Comparison of ENCODE assay signal across 13 cellular contexts in the genomic region with DNA sequence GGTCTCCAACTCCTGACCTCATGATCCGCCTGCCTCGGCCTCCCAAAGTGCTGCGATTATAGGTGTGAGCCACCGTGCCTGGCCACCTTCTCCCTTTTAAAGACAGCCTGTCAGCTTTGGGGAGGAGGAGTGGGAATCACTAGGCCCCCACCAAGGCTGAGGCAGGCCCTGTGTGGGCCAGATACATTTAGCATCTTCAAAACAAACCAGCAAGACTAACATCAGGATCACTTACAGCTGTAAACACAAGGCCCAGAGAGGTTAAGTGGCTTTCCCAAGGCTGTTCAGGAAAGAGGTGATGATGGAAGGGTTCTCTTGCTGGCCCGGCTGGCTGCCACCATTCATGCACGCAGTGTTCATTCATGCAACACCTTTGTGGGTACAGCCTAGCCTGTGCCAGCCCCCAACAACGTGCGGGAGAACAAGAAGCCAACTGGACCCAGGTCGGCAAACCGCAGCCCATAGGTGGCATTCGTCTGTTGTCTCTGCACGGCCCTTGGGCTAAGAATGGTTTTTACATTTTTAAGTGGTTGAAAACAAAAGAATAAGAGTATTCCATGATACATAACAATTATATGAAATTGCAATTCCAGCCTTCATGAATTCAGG. TPM values are rescaled to one million over a fixed set of nuclear protein-coding genes. Genes with fewer than 3 reads are reported as not detected.
DNase-seq lines count a peak whose midpoint lies in the region; ATAC-seq and TF ChIP-seq lines count a peak whose summit lies in the region.
"Had no signal": no experiment of that assay in that cellular context is flagged by ENCODE, and none has a peak within 500 bp of the region (broad histone marks: within the 10 kb centered on the region; RNA-seq: fewer than 3 reads in every experiment).

No MANE protein-coding gene starts in this region.

- H3K4me1 ChIP-seq in OCI-LY7 (ENCODE audit: insufficient read depth, low read length, poor library complexity, severe bottlenecking) (peaks cover 47% of the 10 kb centered on the region), spleen (peaks cover 28 to 71% (median 55%) of the 10 kb centered on the region in 6 donors)
- H3K4me1 ChIP-seq: testis had no signal

- TF ChIP-seq CTCF in OCI-LY7 (conservative IDR thresholded peaks at IDR 0.05; ENCODE audit: low read length) (no peak), spleen (IDR thresholded peaks at IDR 0.05 in 8 of 11, conservative IDR thresholded peaks at IDR 0.05 in 3 of 11) (no peak)

- CTCF ChIA-PET in OCI-LY7 (lab: Charles Lee; ENCODE audit: unreplicated experiment): no interaction called here

- peak overlapping the region; percentile 39 for H3K4me2 ChIP-seq in OCI-LY7 (ENCODE audit: low read length)

- H3K9me3 Mint-ChIP-seq in T-helper 1 cell treated with Interleukin-12 subunit alpha and Interleukin-12 subunit beta and Interleukin-4 antibody, amounts not matched to agents 30 μg/mL and 1 μg/mL, for 36 hours: no peaks in the 10 kb centered on the region
- H3K9me3 Mint-ChIP-seq in dendritic cell treated with granulocyte-macrophage colony-stimulating factor and Interleukin-4, amounts not matched to agents 40 ng/mL and 50 ng/mL, for 4 days: no peaks in the 10 kb centered on the region
- H3K9me3 Mint-ChIP-seq: neural crest cell had no signal

- peak overlapping the region; percentile 55 for H3K4me3 Mint-ChIP-seq in T-helper 1 cell treated with Interleukin-12 subunit alpha and Interleukin-12 subunit beta and Interleukin-4 antibody, amounts not matched to agents 30 μg/mL and 1 μg/mL, for 36 hours
- H3K4me3 Mint-ChIP-seq in dendritic cell treated with granulocyte-macrophage colony-stimulating factor and Interleukin-4, amounts not matched to agents 40 ng/mL and 50 ng/mL, for 4 days: no peak overlapping the region
- H3K4me3 Mint-ChIP-seq: neural crest cell had no signal

- no peaks in the 10 kb centered on the region for H3K27me3 Mint-ChIP-seq in T-helper 1 cell treated with Interleukin-12 subunit alpha and Interleukin-12 subunit beta and Interleukin-4 antibody, amounts not matched to agents 30 μg/mL and 1 μg/mL, for 36 hours (ENCODE audit: low read depth)
- no peaks in the 10 kb centered on the region for H3K27me3 Mint-ChIP-seq in dendritic cell treated with granulocyte-macrophage colony-stimulating factor and Interleukin-4, amounts not matched to agents 40 ng/mL and 50 ng/mL, for 4 days

- H3K9me3 ChIP-seq in OCI-LY7 (ENCODE audit: low read length): no peaks in the 10 kb centered on the region
- H3K9me3 ChIP-seq in spleen: no peaks in the 10 kb centered on the region
- H3K9me3 ChIP-seq: testis had no signal

- ATAC-seq in HG02840 (IDR thresholded peaks at IDR 0.05; ENCODE audit: low FRiP score, unreplicated experiment): no peak
- ATAC-seq: activated CD4-positive, CD25-positive, alpha-beta regulatory T cell treated with anti-CD3 and anti-CD28 coated beads, Interleukin-2, amount 50 U/mL, for 24 hours had no signal

- no peaks in the 10 kb centered on the region for H3K27me3 ChIP-seq in spleen (replicated peaks in 1 of 7)
- H3K27me3 ChIP-seq: testis had no signal

- intact Hi-C loops in OCI-LY7 (cut with micrococcal nuclease; ENCODE audit: unreplicated experiment): no loop called here
- intact Hi-C loops in dendritic cell treated with granulocyte-macrophage colony-stimulating factor and Interleukin-4, amounts not matched to agents 40 ng/mL and 50 ng/mL, for 4 days (cut with micrococcal nuclease): no loop called here
- intact Hi-C loops in spleen (cut with DNase I; ENCODE audit: low total_unique reads): no loop called here

- H3K79me2 ChIP-seq in OCI-LY7 (ENCODE audit: insufficient read depth, low read depth, low read length): peaks cover 6% of the 10 kb centered on the region; the same call in 1 of the 2 replicates

- no peak for TF ChIP-seq POLR2A in spleen (IDR thresholded peaks at IDR 0.05)

- no peaks in the 10 kb centered on the region for H3K9me2 ChIP-seq in OCI-LY7 (ENCODE audit: insufficient read depth, low read length)

- H3K27ac ChIP-seq in OCI-LY7 (ENCODE audit: low read depth, low read length, poor library complexity, severe bottlenecking) (peak overlapping the region; percentile 10), spleen (peak overlapping the region in 7 of 8 donors; percentile 63 to 97 (median 83))
- H3K27ac ChIP-seq: testis had no signal

- DNase-seq in T-helper 1 cell (no peak), OCI-LY7 (ENCODE audit: low spot score) (no peak), spleen (no peak), DMS 273 treated with DMSO at 0.1 percent for 48 hours (lab: John Stamatoyannopoulos, UW) (no peak), cortex of kidney (lab: John Stamatoyannopoulos, UW) (no peak)
- DNase-seq: EL; stimulated activated CD4-positive, alpha-beta T cell treated with anti-CD3 and anti-CD28 coated beads, Interleukin-2, amount 100 ng/mL, for 48 hours; testis had no signal

- H3K4me1 Mint-ChIP-seq in T-helper 1 cell treated with Interleukin-12 subunit alpha and Interleukin-12 subunit beta and Interleukin-4 antibody, amounts not matched to agents 30 μg/mL and 1 μg/mL, for 36 hours (ENCODE audit: low read depth): peaks cover 36% of the 10 kb centered on the region
- H3K4me1 Mint-ChIP-seq in dendritic cell treated with granulocyte-macrophage colony-stimulating factor and Interleukin-4, amounts not matched to agents 40 ng/mL and 50 ng/mL, for 4 days (ENCODE audit: low read depth): peaks cover 48% of the 10 kb centered on the region

- no peaks in the 10 kb centered on the region for H3K36me3 ChIP-seq in OCI-LY7 (ENCODE audit: insufficient read depth, low read length)
- H3K36me3 ChIP-seq in spleen: no peaks in the 10 kb centered on the region

- peak overlapping the region; percentile 25; the same call in 1 of the 2 replicates for H2AFZ ChIP-seq in OCI-LY7 (ENCODE audit: low read length)

- BruUV-seq in OCI-LY7 (replicated peaks; lab: Mats Ljungman, UMichigan): no TSS peak

- POLR2A ChIA-PET in OCI-LY7 (lab: Charles Lee): no interaction called here

- H3K36me3 Mint-ChIP-seq in T-helper 1 cell treated with Interleukin-12 subunit alpha and Interleukin-12 subunit beta and Interleukin-4 antibody, amounts not matched to agents 30 μg/mL and 1 μg/mL, for 36 hours (ENCODE audit: low read depth): peaks cover 13% of the 10 kb centered on the region
- no peaks in the 10 kb centered on the region for H3K36me3 Mint-ChIP-seq in dendritic cell treated with granulocyte-macrophage colony-stimulating factor and Interleukin-4, amounts not matched to agents 40 ng/mL and 50 ng/mL, for 4 days (ENCODE audit: low read depth)

- H3K4me3 ChIP-seq in OCI-LY7 (ENCODE audit: low read depth, low read length, poor library complexity, severe bottlenecking) (no peak overlapping the region), spleen (no peak overlapping the region)
- H3K4me3 ChIP-seq: testis had no signal

- H4K20me1 ChIP-seq in OCI-LY7 (ENCODE audit: insufficient read depth, low read length): no peaks in the 10 kb centered on the region

- WGBS in spleen, 5 donors: 71 to 85% (median 79%) methylated on average over 12 of the region's 12 CpGs

- H3K27ac Mint-ChIP-seq in T-helper 1 cell treated with Interleukin-12 subunit alpha and Interleukin-12 subunit beta and Interleukin-4 antibody, amounts not matched to agents 30 μg/mL and 1 μg/mL, for 36 hours: peak overlapping the region; percentile 94
- peak overlapping the region; percentile 80 for H3K27ac Mint-ChIP-seq in dendritic cell treated with granulocyte-macrophage colony-stimulating factor and Interleukin-4, amounts not matched to agents 40 ng/mL and 50 ng/mL, for 4 days

RNA-seq across cellular contexts. Expression of gene IER2, which starts 23.0 kb away (rescaled TPM):
- total RNA-seq in OCI-LY7 (2014; rRNA removed; shearing (Covaris generic)): 61.6 and 64.3 TPM in 2 replicates
- total RNA-seq in OCI-LY7 (2022): 79.5 and 89.0 TPM in 2 replicates
- 100 to 1,000 TPM in 4 of 7 donors, 10 to 100 TPM in 3; 59.7 to 131 (median 104) TPM for total RNA-seq in spleen
- 10 to 100 TPM; 56.7 to 92.2 (median 76.6) TPM for polyA plus RNA-seq in spleen

RNA-seq across cellular contexts. Expression of gene STX10, which starts 23.1 kb away (rescaled TPM):
- total RNA-seq in OCI-LY7 (2014; rRNA removed; shearing (Covaris generic)): 67.8 and 91.7 TPM in 2 replicates
- total RNA-seq in OCI-LY7 (2022) (41.6 and 45.4 TPM in 2 replicates), spleen (10 to 100 TPM; 43.8 to 89.5 (median 55.8) TPM)
- 10 to 100 TPM; 78.3 to 98.0 (median 93.7) TPM for polyA plus RNA-seq in spleen

RNA-seq across cellular contexts. Expression of gene NACC1, which starts 55.2 kb away (rescaled TPM):
- total RNA-seq in OCI-LY7 (2014; rRNA removed; shearing (Covaris generic)): 46.5 and 56.3 TPM in 2 replicates
- total RNA-seq in OCI-LY7 (2022) (40.4 and 52.9 TPM in 2 replicates), spleen (10 to 100 TPM; 22.0 to 47.0 (median 37.7) TPM)
- polyA plus RNA-seq in spleen: 10 to 100 TPM in 1 of 3 donors, 1 to 10 TPM in 2; 5.5 to 32.8 (median 7.1) TPM

RNA-seq across cellular contexts. Expression of gene TRMT1, which starts 56.7 kb away (rescaled TPM):
- total RNA-seq in OCI-LY7 (2014; rRNA removed; shearing (Covaris generic)): 39.2 and 56.8 TPM in 2 replicates
- 38.2 and 50.4 TPM in 2 replicates for total RNA-seq in OCI-LY7 (2022)
- total RNA-seq in spleen: 10 to 100 TPM; 27.7 to 72.8 (median 37.5) TPM
- 100 to 1,000 TPM in 2 of 3 donors, 10 to 100 TPM in 1; 76.2 to 109 (median 107) TPM for polyA plus RNA-seq in spleen
